In the genomic region with DNA sequence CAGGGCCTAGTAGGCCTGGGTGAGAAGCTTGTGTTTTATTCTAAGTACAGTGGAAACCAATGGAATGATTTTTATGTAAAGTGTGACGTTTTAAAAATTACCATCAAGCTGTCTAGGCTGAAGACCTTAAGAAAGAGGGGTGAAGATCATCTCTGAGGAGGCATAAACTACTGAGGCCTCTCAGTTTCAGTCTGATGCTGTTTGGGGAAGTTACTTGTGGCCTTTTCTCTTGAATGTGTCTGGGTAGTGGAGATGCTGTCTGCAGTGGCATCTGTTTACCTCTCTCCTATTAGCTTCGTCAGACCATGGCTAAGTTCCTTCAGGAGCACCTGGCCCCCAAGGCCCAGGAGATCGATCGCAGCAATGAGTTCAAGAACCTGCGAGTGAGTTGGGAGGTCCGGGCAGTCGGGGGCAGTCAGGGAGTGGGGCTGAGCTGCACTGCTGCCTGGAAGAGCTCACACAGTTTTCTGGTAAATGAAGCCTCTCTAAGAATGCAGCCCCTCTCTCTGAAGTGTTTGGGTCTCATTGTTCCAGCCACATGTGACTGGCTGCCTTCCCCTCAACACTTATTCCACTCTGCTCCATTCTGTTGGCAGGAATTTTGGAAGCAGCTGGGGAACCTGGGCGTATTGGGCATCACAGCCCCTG, we compare ENCODE assay signal across 9 cellular contexts. TPM values are rescaled to one million over a fixed set of nuclear protein-coding genes. Genes with fewer than 3 reads are reported as not detected.
A peak's percentile ranks its signal among the peaks of the same experiment; 100 is the strongest.
DNase-seq lines count a peak whose midpoint lies in the region; ATAC-seq and TF ChIP-seq lines count a peak whose summit lies in the region.
"Had no signal": no experiment of that assay in that cellular context is flagged by ENCODE, and none has a peak within 500 bp of the region (broad histone marks: within the 10 kb centered on the region; RNA-seq: fewer than 3 reads in every experiment).

No MANE protein-coding gene starts in this region.

- CTCF ChIA-PET in WTC11 (lab: Charles Lee): interaction anchor here (1.1 to 2.8 kb wide), 3 partner anchors 10 to 70 kb away, joined by 4 to 24 read pairs (median 4); no protein-coding TSS in a partner anchor

- H3K27me3 ChIP-seq in spleen (replicated peaks in 1 of 7): no peaks in the 10 kb centered on the region

- no peaks in the 10 kb centered on the region for H3K9me3 Mint-ChIP-seq in activated T-cell treated with anti-CD3 and anti-CD28 coated beads, Interleukin-2, amount 50 U/mL, for 24 hours
- H3K9me3 Mint-ChIP-seq in WTC11: no peaks in the 10 kb centered on the region

- peaks cover 65% of the 10 kb centered on the region for H3K36me3 Mint-ChIP-seq in activated T-cell treated with anti-CD3 and anti-CD28 coated beads, Interleukin-2, amount 50 U/mL, for 24 hours (ENCODE audit: low read depth)
- H3K36me3 Mint-ChIP-seq in WTC11: peaks cover 41% of the 10 kb centered on the region

- intact Hi-C loops in spleen (cut with DNase I; ENCODE audit: low total_unique reads): no loop called here

- peak overlapping the region; percentile 84 for H3K27ac Mint-ChIP-seq in activated T-cell treated with anti-CD3 and anti-CD28 coated beads, Interleukin-2, amount 50 U/mL, for 24 hours
- H3K27ac Mint-ChIP-seq in WTC11: peak overlapping the region; percentile 83

- H3K4me3 ChIP-seq in spleen: peak overlapping the region in 1 of 8 donors; percentile 93

- peak overlapping the region; percentile 91 for H3K4me3 Mint-ChIP-seq in activated T-cell treated with anti-CD3 and anti-CD28 coated beads, Interleukin-2, amount 50 U/mL, for 24 hours
- peak overlapping the region; percentile 88 for H3K4me3 Mint-ChIP-seq in WTC11

- peaks cover 22 to 59% (median 32%) of the 10 kb centered on the region in 6 donors for H3K4me1 ChIP-seq in spleen

- no peak for DNase-seq in activated T-cell treated with anti-CD3 and anti-CD28 coated beads, Interleukin-2, amount 50 U/mL, for 24 hours
- DNase-seq in activated T-cell treated with anti-CD3 and anti-CD28 coated beads, Interleukin-2, amount 50 U/mL, for 1 hour: no peak
- DNase-seq in WTC11 (ENCODE audit: low spot score) (no peak), spleen (no peak), NCI-H524 (lab: John Stamatoyannopoulos, UW) (no peak), caudate nucleus (lab: John Stamatoyannopoulos, UW) (no peak)
- no peak for DNase-seq in stimulated activated CD4-positive, alpha-beta T cell treated with anti-CD3 and anti-CD28 coated beads, Interleukin-12 subunit alpha, Interleukin-12 subunit beta, amount 100 ng/mL, for 4 hours

- peaks cover 58% of the 10 kb centered on the region for H3K4me1 Mint-ChIP-seq in activated T-cell treated with anti-CD3 and anti-CD28 coated beads, Interleukin-2, amount 50 U/mL, for 24 hours (ENCODE audit: low read depth)
- peaks cover 17% of the 10 kb centered on the region for H3K4me1 Mint-ChIP-seq in WTC11

- 65 to 76% (median 68%) methylated on average over 8 of the region's 8 CpGs for whole genome bisulfite sequencing in spleen, 5 donors

- TF ChIP-seq CTCF in WTC11 (IDR thresholded peaks at IDR 0.05) (no peak), spleen (IDR thresholded peaks at IDR 0.05 in 8 of 11, conservative IDR thresholded peaks at IDR 0.05 in 3 of 11) (no peak)

- ATAC-seq in HG02870 (IDR thresholded peaks at IDR 0.05; ENCODE audit: unreplicated experiment) (peak; percentile 64), WTC11 (no peak)

- POLR2A ChIA-PET in WTC11 (lab: Charles Lee): no interaction called here

- no peaks in the 10 kb centered on the region for H3K27me3 Mint-ChIP-seq in activated T-cell treated with anti-CD3 and anti-CD28 coated beads, Interleukin-2, amount 50 U/mL, for 24 hours
- H3K27me3 Mint-ChIP-seq in WTC11 (ENCODE audit: low read depth): no peaks in the 10 kb centered on the region

- H3K27ac ChIP-seq in spleen (peak overlapping the region in 5 of 8 donors; percentile 26 to 49 (median 37)), caudate nucleus (ENCODE audit: low read depth, low read length) (no peak overlapping the region)

- no peaks in the 10 kb centered on the region for H3K9me3 ChIP-seq in spleen

- TF ChIP-seq POLR2A in spleen (IDR thresholded peaks at IDR 0.05): no peak

- H3K36me3 ChIP-seq in spleen: peaks cover 2 to 51% (median 38%) of the 10 kb centered on the region in 6 donors

TF ChIP-seq in WTC11, 78 proteins besides CTCF, POLR2A, EP300 and RAD21 (continues in another document):
- TF ChIP-seq, protein P1, sequence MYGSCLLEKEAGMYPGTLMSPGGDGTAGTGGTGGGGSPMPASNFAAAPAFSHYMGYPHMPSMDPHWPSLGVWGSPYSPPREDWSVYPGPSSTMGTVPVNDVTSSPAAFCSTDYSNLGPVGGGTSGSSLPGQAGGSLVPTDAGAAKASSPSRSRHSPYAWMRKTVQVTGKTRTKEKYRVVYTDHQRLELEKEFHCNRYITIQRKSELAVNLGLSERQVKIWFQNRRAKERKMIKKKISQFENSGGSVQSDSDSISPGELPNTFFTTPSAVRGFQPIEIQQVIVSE (CRISPR knock-in tag; IDR thresholded peaks at IDR 0.05; ENCODE audit: borderline replicate concordance): no peak
- no peak for TF ChIP-seq ZNF138 (CRISPR knock-in tag; conservative IDR thresholded peaks at IDR 0.05)
- no peak for TF ChIP-seq FOXP1 (CRISPR knock-in tag; IDR thresholded peaks at IDR 0.05; ENCODE audit: borderline replicate concordance)
- TF ChIP-seq NR1H2 (CRISPR knock-in tag; IDR thresholded peaks at IDR 0.05): no peak
- TF ChIP-seq, protein P2, sequence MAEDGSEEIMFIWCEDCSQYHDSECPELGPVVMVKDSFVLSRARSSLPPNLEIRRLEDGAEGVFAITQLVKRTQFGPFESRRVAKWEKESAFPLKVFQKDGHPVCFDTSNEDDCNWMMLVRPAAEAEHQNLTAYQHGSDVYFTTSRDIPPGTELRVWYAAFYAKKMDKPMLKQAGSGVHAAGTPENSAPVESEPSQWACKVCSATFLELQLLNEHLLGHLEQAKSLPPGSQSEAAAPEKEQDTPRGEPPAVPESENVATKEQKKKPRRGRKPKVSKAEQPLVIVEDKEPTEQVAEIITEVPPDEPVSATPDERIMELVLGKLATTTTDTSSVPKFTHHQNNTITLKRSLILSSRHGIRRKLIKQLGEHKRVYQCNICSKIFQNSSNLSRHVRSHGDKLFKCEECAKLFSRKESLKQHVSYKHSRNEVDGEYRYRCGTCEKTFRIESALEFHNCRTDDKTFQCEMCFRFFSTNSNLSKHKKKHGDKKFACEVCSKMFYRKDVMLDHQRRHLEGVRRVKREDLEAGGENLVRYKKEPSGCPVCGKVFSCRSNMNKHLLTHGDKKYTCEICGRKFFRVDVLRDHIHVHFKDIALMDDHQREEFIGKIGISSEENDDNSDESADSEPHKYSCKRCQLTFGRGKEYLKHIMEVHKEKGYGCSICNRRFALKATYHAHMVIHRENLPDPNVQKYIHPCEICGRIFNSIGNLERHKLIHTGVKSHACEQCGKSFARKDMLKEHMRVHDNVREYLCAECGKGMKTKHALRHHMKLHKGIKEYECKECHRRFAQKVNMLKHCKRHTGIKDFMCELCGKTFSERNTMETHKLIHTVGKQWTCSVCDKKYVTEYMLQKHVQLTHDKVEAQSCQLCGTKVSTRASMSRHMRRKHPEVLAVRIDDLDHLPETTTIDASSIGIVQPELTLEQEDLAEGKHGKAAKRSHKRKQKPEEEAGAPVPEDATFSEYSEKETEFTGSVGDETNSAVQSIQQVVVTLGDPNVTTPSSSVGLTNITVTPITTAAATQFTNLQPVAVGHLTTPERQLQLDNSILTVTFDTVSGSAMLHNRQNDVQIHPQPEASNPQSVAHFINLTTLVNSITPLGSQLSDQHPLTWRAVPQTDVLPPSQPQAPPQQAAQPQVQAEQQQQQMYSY (CRISPR knock-in tag; IDR thresholded peaks at IDR 0.05): no peak
- TF ChIP-seq KAT7 (CRISPR knock-in tag; IDR thresholded peaks at IDR 0.05; ENCODE audit: borderline replicate concordance): no peak
- TF ChIP-seq, protein P3, sequence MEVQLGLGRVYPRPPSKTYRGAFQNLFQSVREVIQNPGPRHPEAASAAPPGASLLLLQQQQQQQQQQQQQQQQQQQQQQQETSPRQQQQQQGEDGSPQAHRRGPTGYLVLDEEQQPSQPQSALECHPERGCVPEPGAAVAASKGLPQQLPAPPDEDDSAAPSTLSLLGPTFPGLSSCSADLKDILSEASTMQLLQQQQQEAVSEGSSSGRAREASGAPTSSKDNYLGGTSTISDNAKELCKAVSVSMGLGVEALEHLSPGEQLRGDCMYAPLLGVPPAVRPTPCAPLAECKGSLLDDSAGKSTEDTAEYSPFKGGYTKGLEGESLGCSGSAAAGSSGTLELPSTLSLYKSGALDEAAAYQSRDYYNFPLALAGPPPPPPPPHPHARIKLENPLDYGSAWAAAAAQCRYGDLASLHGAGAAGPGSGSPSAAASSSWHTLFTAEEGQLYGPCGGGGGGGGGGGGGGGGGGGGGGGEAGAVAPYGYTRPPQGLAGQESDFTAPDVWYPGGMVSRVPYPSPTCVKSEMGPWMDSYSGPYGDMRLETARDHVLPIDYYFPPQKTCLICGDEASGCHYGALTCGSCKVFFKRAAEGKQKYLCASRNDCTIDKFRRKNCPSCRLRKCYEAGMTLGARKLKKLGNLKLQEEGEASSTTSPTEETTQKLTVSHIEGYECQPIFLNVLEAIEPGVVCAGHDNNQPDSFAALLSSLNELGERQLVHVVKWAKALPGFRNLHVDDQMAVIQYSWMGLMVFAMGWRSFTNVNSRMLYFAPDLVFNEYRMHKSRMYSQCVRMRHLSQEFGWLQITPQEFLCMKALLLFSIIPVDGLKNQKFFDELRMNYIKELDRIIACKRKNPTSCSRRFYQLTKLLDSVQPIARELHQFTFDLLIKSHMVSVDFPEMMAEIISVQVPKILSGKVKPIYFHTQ (CRISPR knock-in tag; IDR thresholded peaks at IDR 0.05): no peak

RNA-seq across cellular contexts. Expression of gene IVD, which starts 1.9 kb away (rescaled TPM):
- total RNA-seq in WTC11 (2021) (82.2 to 96.1 TPM (median 89.3 TPM) in 3 replicates), spleen (10 to 100 TPM; 39.6 to 93.9 (median 61.6) TPM)
- polyA plus RNA-seq in spleen: 10 to 100 TPM; 25.1 to 44.4 (median 35.1) TPM

RNA-seq across cellular contexts. Expression of gene KNSTRN, which starts 24.9 kb away (rescaled TPM):
- total RNA-seq in WTC11 (2021) (58.7 to 73.4 TPM (median 64.6 TPM) in 3 replicates), spleen (10 to 100 TPM in 4 of 7 donors, 1 to 10 TPM in 3; 8.3 to 16.8 (median 11.5) TPM)
- polyA plus RNA-seq in spleen: 10 to 100 TPM in 1 of 3 donors, 1 to 10 TPM in 2; 6.0 to 10.3 (median 9.0) TPM

RNA-seq across cellular contexts. Expression of gene BAHD1, which starts 33.3 kb away (rescaled TPM):
- 40.7 to 49.1 TPM (median 41.5 TPM) in 3 replicates for total RNA-seq in WTC11 (2021)
- total RNA-seq in spleen: 10 to 100 TPM; 13.5 to 27.0 (median 22.2) TPM
- polyA plus RNA-seq in spleen: 10 to 100 TPM in 1 of 3 donors, 1 to 10 TPM in 2; 7.4 to 14.2 (median 8.7) TPM

RNA-seq across cellular contexts. Expression of gene DISP2, which starts 49.4 kb away (rescaled TPM):
- total RNA-seq in WTC11 (2021) (1.0 to 3.5 TPM (median 1.9 TPM) in 3 replicates), spleen (1 to 10 TPM in 2 of 7 donors, under 1 TPM in 4, not detected in 1; 0.05 to 3.0 (median 0.45) TPM)
- polyA plus RNA-seq in spleen: under 1 TPM; 0.47 to 0.63 (median 0.54) TPM

RNA-seq across cellular contexts. Expression of gene PHGR1, which starts 56.6 kb away (rescaled TPM):
- total RNA-seq in WTC11 (2021) (not detected in 3 replicates), spleen (not detected)
- polyA plus RNA-seq in spleen: 1 to 10 TPM in 1 of 3 donors, under 1 TPM in 1, not detected in 1; 0.67 to 4.9 TPM
- polyA plus RNA-seq: liver had no signal
